Comparison of ENCODE assay signal across 3 cellular contexts in genomic region chr12:95978774-95979173, GRCh38.
A peak's percentile ranks its signal among the peaks of the same experiment; 100 is the strongest.
TF ChIP-seq lines count a peak whose summit lies in the region.

No MANE protein-coding gene starts in this region.

TF ChIP-seq in HepG2, 621 proteins besides CTCF, POLR2A, EP300 and RAD21 (continues in another document):
- TF ChIP-seq ARID4A (CRISPR knock-in tag; IDR thresholded peaks at IDR 0.05; ENCODE audit: borderline replicate concordance) (no peak), HES4 (CRISPR knock-in tag; IDR thresholded peaks at IDR 0.05; ENCODE audit: borderline replicate concordance) (no peak), IRF9 (CRISPR knock-in tag; IDR thresholded peaks at IDR 0.05; ENCODE audit: borderline replicate concordance) (no peak), ATF1 (CRISPR knock-in tag; IDR thresholded peaks at IDR 0.05) (no peak), ZMYM2 (CRISPR knock-in tag; IDR thresholded peaks at IDR 0.05) (no peak; the same call in 1 of the 2 replicates), ZNF256 (CRISPR knock-in tag; conservative IDR thresholded peaks at IDR 0.05) (no peak)

TF ChIP-seq in K562, 482 proteins besides CTCF, POLR2A, EP300 and RAD21:
- no peak for TF ChIP-seq ZC3H11A (IDR thresholded peaks at IDR 0.05; ENCODE audit: low read depth, low read length)
- TF ChIP-seq KAT2B (IDR thresholded peaks at IDR 0.05; ENCODE audit: low read depth, low read length): no peak
- no peak for TF ChIP-seq ZFX (CRISPR knock-in tag; IDR thresholded peaks at IDR 0.05)
- TF ChIP-seq ADNP (tag; IDR thresholded peaks at IDR 0.05): no peak
- TF ChIP-seq SAFB2 (IDR thresholded peaks at IDR 0.05; ENCODE audit: borderline replicate concordance, low read depth, low read length, severe bottlenecking): no peak
- TF ChIP-seq TRIM24 (IDR thresholded peaks at IDR 0.05): no peak
- no peak for TF ChIP-seq HDAC8 (tag; IDR thresholded peaks at IDR 0.05)
- TF ChIP-seq TAL1 (IDR thresholded peaks at IDR 0.05): peak; percentile 37; the same call in 1 of the 2 replicates
- peak; percentile 46; the same call in 1 of the 2 replicates for TF ChIP-seq TCF3 (CRISPR knock-in tag; IDR thresholded peaks at IDR 0.05)
- TF ChIP-seq SMARCA4 (IDR thresholded peaks at IDR 0.05): no peak
- TF ChIP-seq TEAD2 (tag; IDR thresholded peaks at IDR 0.05): no peak
- no peak for TF ChIP-seq MGA (IDR thresholded peaks at IDR 0.05)
- no peak for TF ChIP-seq ZNF174 (CRISPR knock-in tag; IDR thresholded peaks at IDR 0.05)
- TF ChIP-seq PHF8 (IDR thresholded peaks at IDR 0.05; ENCODE audit: borderline replicate concordance, low read length): no peak
- TF ChIP-seq NFATC3 (IDR thresholded peaks at IDR 0.05): no peak
- peak; percentile 75 for TF ChIP-seq ESRRA (IDR thresholded peaks at IDR 0.05; ENCODE audit: borderline replicate concordance, low read depth)
- no peak for TF ChIP-seq THAP7 (CRISPR knock-in tag; IDR thresholded peaks at IDR 0.05)
TF ChIP-seq in K562: peak in this region for 3.

TF ChIP-seq in liver, 16 proteins besides CTCF, POLR2A, EP300 and RAD21:
- peak; percentile 34 to 66 for TF ChIP-seq HNF4A (conservative IDR thresholded peaks at IDR 0.05)
- no peak for TF ChIP-seq HNF4G (IDR thresholded peaks at IDR 0.05)
